Comparison of ENCODE assay signal across 24 cellular contexts in genomic region chr22:30402036-30402759, GRCh38. TPM values are rescaled to one million over a fixed set of nuclear protein-coding genes. Genes with fewer than 3 reads are reported as not detected.
DNase-seq lines count a peak whose midpoint lies in the region; FAIRE-seq and TF ChIP-seq lines count a peak whose summit lies in the region.
"Had no signal": no experiment of that assay in that cellular context is flagged by ENCODE, and none has a peak within 500 bp of the region (broad histone marks: within the 10 kb centered on the region; RNA-seq: fewer than 3 reads in every experiment).

No MANE protein-coding gene starts in this region.

- H3K4me3 Mint-ChIP-seq in nephron: peak overlapping the region in 1 of 3 experiments; percentile 22
- no peak overlapping the region for H3K4me3 Mint-ChIP-seq in activated T-helper 1 cell treated with anti-CD3 and anti-CD28 coated beads, Interleukin-12 subunit alpha, Interleukin-12 subunit beta, Interleukin-2, Interleukin-4 antibody, amounts not matched to agents 30 ng/mL and 10 ng/mL and 1 ng/mL, durations not matched to agents 14 hours and 24 hours and 36 hours
- H3K4me3 Mint-ChIP-seq: activated naive CD4-positive, alpha-beta T cell treated with anti-CD3 and anti-CD28 coated beads, Interleukin-2, amount 50 U/mL, for 24 hours had no signal

- H3K4me1 ChIP-seq in H1 (replicated peaks in 1 of 4; ENCODE audit: control insufficient read depth in 3 of 4, insufficient read depth in 4 of 4, low read length in 3 of 4): peaks cover 4 to 12% (median 10%) of the 10 kb centered on the region in 4 experiments
- no peaks in the 10 kb centered on the region for H3K4me1 ChIP-seq in ascending aorta
- peaks cover 6 to 8% of the 10 kb centered on the region in 2 donors for H3K4me1 ChIP-seq in adrenal gland (replicated peaks in 1 of 2)

- no peaks in the 10 kb centered on the region for H3K9me3 Mint-ChIP-seq in nephron
- no peaks in the 10 kb centered on the region for H3K9me3 Mint-ChIP-seq in activated T-helper 1 cell treated with anti-CD3 and anti-CD28 coated beads, Interleukin-12 subunit alpha, Interleukin-12 subunit beta, Interleukin-2, Interleukin-4 antibody, amounts not matched to agents 30 ng/mL and 10 ng/mL and 1 ng/mL, durations not matched to agents 14 hours and 24 hours and 36 hours
- H3K9me3 Mint-ChIP-seq: activated naive CD4-positive, alpha-beta T cell treated with anti-CD3 and anti-CD28 coated beads, Interleukin-2, amount 50 U/mL, for 24 hours had no signal

- intact Hi-C loops in ascending aorta (cut with DNase I): no loop called here
- intact Hi-C loops in adrenal gland (cut with DNase I): no loop called here
- intact Hi-C loops in activated T-helper 1 cell treated with anti-CD3 and anti-CD28 coated beads, Interleukin-12 subunit alpha, Interleukin-12 subunit beta, Interleukin-2, Interleukin-4 antibody, amounts not matched to agents 30 ng/mL and 10 ng/mL and 1 ng/mL, durations not matched to agents 14 hours and 24 hours and 36 hours (cut with micrococcal nuclease): no loop called here

- H2BK20ac ChIP-seq in H1 (ENCODE audit: low read length): no peak overlapping the region

- WGBS in H1 (ENCODE audit: extremely low coverage in 1 of 2, insufficient coverage in 1 of 2, insufficient read length in 1 of 2, insufficient replicate concordance in 2 of 2, low coverage in 1 of 2, low lambda C conversion rate in 2 of 2, missing lambda C conversion rate in 1 of 2), 2 experiments: 36% methylated on average over 5 of the region's 5 CpGs; no CpG with 5 or more reads in 1 of the 2 experiments
- WGBS in adrenal gland, 4 donors: 70 to 88% (median 79%) methylated on average over 5 of the region's 5 CpGs

- H2BK15ac ChIP-seq in H1 (ENCODE audit: low read length): no peak overlapping the region

- H3K14ac ChIP-seq in H1 (ENCODE audit: insufficient read length): no peak overlapping the region

- no peak overlapping the region for H2AFZ ChIP-seq in H1 (ENCODE audit: low read length)

- H3K27me3 ChIP-seq in H7 (ENCODE audit: control insufficient read depth, insufficient read depth, low read length) (peaks cover 12% of the 10 kb centered on the region), H1 (replicated peaks in 1 of 4; ENCODE audit: control insufficient read depth in 3 of 4, extremely low read depth in 1 of 4, insufficient read depth in 3 of 4, low read length in 3 of 4) (peaks cover 0 to 16% (median 7%) of the 10 kb centered on the region in 4 experiments; a peak in 4 of 7 replicates), ascending aorta (no peaks in the 10 kb centered on the region), adrenal gland (no peaks in the 10 kb centered on the region)
- H3K27me3 ChIP-seq: cardiac muscle cell, right atrium auricular region, testis had no signal

- DNase-seq in H7 (peak; percentile 73), RWPE1 (ENCODE audit: low spot score) (no peak), H1 (ENCODE audit: low read depth in 1 of 2, low spot score in 2 of 2) (no peak), ascending aorta (ENCODE audit: low spot score in 2 of 2) (no peak), adrenal gland (no peak)
- no peak for DNase-seq in activated CD8-positive, alpha-beta memory T cell treated with anti-CD3 and anti-CD28 coated beads, Interleukin-2, amount 50 U/mL, for 48 hours
- no peak for DNase-seq in activated T-helper 1 cell treated with anti-CD3 and anti-CD28 coated beads, Interleukin-12 subunit alpha, Interleukin-12 subunit beta, Interleukin-2, Interleukin-4 antibody, amounts not matched to agents 30 ng/mL and 10 ng/mL and 1 ng/mL, durations not matched to agents 14 hours and 24 hours and 36 hours (ENCODE audit: low spot score)
- DNase-seq: DMS 273 treated with DMSO at 0.1 percent for 48 hours; foreskin fibroblast; Karpas-422; NCI-H187; NCI-H524; PC-3; stimulated activated CD4-positive, alpha-beta T cell treated with anti-CD3 and anti-CD28 coated beads, Interleukin-2, amount 100 ng/mL, for 24 hours; testis had no signal

- TF ChIP-seq POLR2A in H1 (IDR thresholded peaks at IDR 0.05; ENCODE audit: control extremely low read depth in 1 of 2, low read depth in 2 of 2, low read length in 2 of 2) (no peak), adrenal gland (IDR thresholded peaks at IDR 0.05) (no peak)

- no peak overlapping the region for H4K5ac ChIP-seq in H1 (ENCODE audit: insufficient read length, low read depth, low read length)

- TF ChIP-seq EP300 in H1 (IDR thresholded peaks at IDR 0.05; ENCODE audit: borderline replicate concordance in 1 of 2, low read depth in 2 of 2, low read length in 2 of 2): no peak

- H3K27ac ChIP-seq in RWPE1 (peak overlapping the region; percentile 59), H1 (ENCODE audit: low read depth, low read length) (no peak overlapping the region; the same call in 1 of the 2 replicates), ascending aorta (no peak overlapping the region), adrenal gland (peak overlapping the region in 1 of 5 donors; percentile 21)
- H3K27ac ChIP-seq: BLaER1, cardiac muscle cell, HL-60, right atrium auricular region, testis, VCaP had no signal

- H3K4ac ChIP-seq in H1 (replicated peaks; ENCODE audit: insufficient read length, low read depth, low read length): peak overlapping the region; percentile 21

- H2BK120ac ChIP-seq in H1 (replicated peaks; ENCODE audit: low read depth, low read length): no peak overlapping the region

- no peak overlapping the region for H4K8ac ChIP-seq in H1 (ENCODE audit: extremely low read depth, insufficient read depth, low read length)

- peaks cover 4% of the 10 kb centered on the region; the same call in 1 of the 2 replicates for H3K23me2 ChIP-seq in H1 (ENCODE audit: low read depth, low read length)

- TF ChIP-seq RAD21 in H1 (IDR thresholded peaks at IDR 0.05 in 1 of 2, conservative IDR thresholded peaks at IDR 0.05 in 1 of 2; ENCODE audit: low read depth in 2 of 2, low read length in 2 of 2): no peak

- H3K27me3 Mint-ChIP-seq in nephron (ENCODE audit: low read depth): peaks cover 11% of the 10 kb centered on the region
- no peaks in the 10 kb centered on the region for H3K27me3 Mint-ChIP-seq in activated T-helper 1 cell treated with anti-CD3 and anti-CD28 coated beads, Interleukin-12 subunit alpha, Interleukin-12 subunit beta, Interleukin-2, Interleukin-4 antibody, amounts not matched to agents 30 ng/mL and 10 ng/mL and 1 ng/mL, durations not matched to agents 14 hours and 24 hours and 36 hours (ENCODE audit: insufficient read depth)
- H3K27me3 Mint-ChIP-seq: activated naive CD4-positive, alpha-beta T cell treated with anti-CD3 and anti-CD28 coated beads, Interleukin-2, amount 50 U/mL, for 24 hours had no signal

- H3K79me1 ChIP-seq in H1 (ENCODE audit: low read depth, low read length): no peaks in the 10 kb centered on the region

- H3K36me3 ChIP-seq in H7 (replicated peaks; ENCODE audit: control insufficient read depth, insufficient read depth, low read length) (peaks cover 2% of the 10 kb centered on the region), H1 (ENCODE audit: control insufficient read depth in 2 of 4, insufficient read depth in 4 of 4, low read length in 3 of 4) (no peaks in the 10 kb centered on the region), ascending aorta (no peaks in the 10 kb centered on the region), adrenal gland (replicated peaks in 1 of 2) (no peaks in the 10 kb centered on the region)
- H3K36me3 ChIP-seq: cardiac muscle cell had no signal

- no peak overlapping the region for H4K91ac ChIP-seq in H1 (replicated peaks; ENCODE audit: insufficient read length, low read length)

- H3K9me3 ChIP-seq in H1 (ENCODE audit: insufficient read depth in 2 of 2, low read depth in 1 of 2, low read length in 1 of 2): no peaks in the 10 kb centered on the region
- H3K9me3 ChIP-seq in ascending aorta: no peaks in the 10 kb centered on the region
- no peaks in the 10 kb centered on the region for H3K9me3 ChIP-seq in adrenal gland (replicated peaks in 1 of 3)
- H3K9me3 ChIP-seq: BLaER1, right atrium auricular region, testis had no signal

- no peak overlapping the region for H3K4me3 ChIP-seq in H7 (ENCODE audit: insufficient read depth, low read depth, low read length)
- H3K4me3 ChIP-seq in H1 (ENCODE audit: extremely low read depth in 1 of 4, insufficient read depth in 2 of 4, low read depth in 3 of 4, low read length in 4 of 4): 0 out of 8 replicates have a peak overlapping the region, but pooled peaks of 1 of the 4 experiments have one; percentile 5
- H3K4me3 ChIP-seq in ascending aorta: no peak overlapping the region
- H3K4me3 ChIP-seq in adrenal gland: no peak overlapping the region
- H3K4me3 ChIP-seq: BLaER1, cardiac muscle cell, right atrium auricular region, testis had no signal

- no peak overlapping the region for H2BK12ac ChIP-seq in H1 (ENCODE audit: low read depth, low read length)

- H3K23ac ChIP-seq in H1 (ENCODE audit: insufficient read length): no peak overlapping the region

- no peak overlapping the region for H3K56ac ChIP-seq in H1 (replicated peaks; ENCODE audit: insufficient read length, low read depth, low read length)

- CTCF ChIA-PET in RWPE1 (lab: Yijun Ruan, JAX): no interaction called here
- CTCF ChIA-PET in H1 (lab: Charles Lee; ENCODE audit: partially characterized antibody): interaction anchor here (0.8 to 2.8 kb wide), 5 partner anchors 9 to 114 kb away, joined by 3 to 15 read pairs (median 5); no protein-coding TSS in a partner anchor

- peaks cover 0 to 6% of the 10 kb centered on the region in 2 experiments for H4K20me1 ChIP-seq in H1 (replicated peaks in 1 of 2; ENCODE audit: control insufficient read depth in 1 of 2, insufficient read depth in 2 of 2, low read length in 2 of 2)

- no peaks in the 10 kb centered on the region for H3K79me2 ChIP-seq in H1 (ENCODE audit: control insufficient read depth in 1 of 2, insufficient read depth in 2 of 2, low read length in 2 of 2)

- H3K4me1 Mint-ChIP-seq in nephron: peaks cover 27% of the 10 kb centered on the region
- H3K4me1 Mint-ChIP-seq in activated T-helper 1 cell treated with anti-CD3 and anti-CD28 coated beads, Interleukin-12 subunit alpha, Interleukin-12 subunit beta, Interleukin-2, Interleukin-4 antibody, amounts not matched to agents 30 ng/mL and 10 ng/mL and 1 ng/mL, durations not matched to agents 14 hours and 24 hours and 36 hours (ENCODE audit: low read depth): peaks cover 25% of the 10 kb centered on the region

- TF ChIP-seq CTCF in RWPE1 (conservative IDR thresholded peaks at IDR 0.05; ENCODE audit: low read depth) (no peak), H1 (IDR thresholded peaks at IDR 0.05; ENCODE audit: control extremely low read depth in 1 of 3, insufficient read depth in 1 of 3, low read depth in 1 of 3, low read length in 3 of 3) (no peak), nephron (IDR thresholded peaks at IDR 0.05; ENCODE audit: unreplicated experiment in 3 of 3) (no peak), ascending aorta (IDR thresholded peaks at IDR 0.05) (no peak), adrenal gland (IDR thresholded peaks at IDR 0.05) (no peak)

- no peak overlapping the region for H3K18ac ChIP-seq in H1 (ENCODE audit: extremely low read depth, low read length)

- H3K27ac Mint-ChIP-seq in nephron: peak overlapping the region; percentile 46 to 77 (median 70)
- no peak overlapping the region for H3K27ac Mint-ChIP-seq in activated T-helper 1 cell treated with anti-CD3 and anti-CD28 coated beads, Interleukin-12 subunit alpha, Interleukin-12 subunit beta, Interleukin-2, Interleukin-4 antibody, amounts not matched to agents 30 ng/mL and 10 ng/mL and 1 ng/mL, durations not matched to agents 14 hours and 24 hours and 36 hours

- H3K36me3 Mint-ChIP-seq in nephron (ENCODE audit: low read depth): peaks cover 4% of the 10 kb centered on the region
- H3K36me3 Mint-ChIP-seq in activated T-helper 1 cell treated with anti-CD3 and anti-CD28 coated beads, Interleukin-12 subunit alpha, Interleukin-12 subunit beta, Interleukin-2, Interleukin-4 antibody, amounts not matched to agents 30 ng/mL and 10 ng/mL and 1 ng/mL, durations not matched to agents 14 hours and 24 hours and 36 hours (ENCODE audit: low read depth): peaks cover 26% of the 10 kb centered on the region

- H3K4me2 ChIP-seq in H1 (ENCODE audit: insufficient read depth in 1 of 2, low read depth in 2 of 2, low read length in 2 of 2): peak overlapping the region; percentile 30 to 54
- H3K4me2 ChIP-seq: BLaER1 had no signal

- POLR2A ChIA-PET in RWPE1 (lab: Yijun Ruan, JAX; ENCODE audit: low non-redundant PET): no interaction called here
- POLR2A ChIA-PET in H1 (lab: Charles Lee; ENCODE audit: partially characterized antibody): interaction anchor here (0.8 to 1.5 kb wide), 7 partner anchors 8 to 46 kb away, joined by 3 to 16 read pairs (median 3); partner anchors contain the start of gene MTFP1

- H3K9ac ChIP-seq in H1 (replicated peaks in 1 of 4; ENCODE audit: extremely low read depth in 1 of 4, low read depth in 3 of 4, low read length in 3 of 4): no peak overlapping the region
- H3K9ac ChIP-seq: BLaER1 had no signal

- FAIRE-seq in H1 (lab: Jason Lieb, UNC): no peak
- FAIRE-seq: endometrium, GM19239 had no signal

- H2BK5ac ChIP-seq in H1 (ENCODE audit: low read depth, low read length): no peak overlapping the region

- H2AK5ac ChIP-seq in H1 (ENCODE audit: low read depth, low read length): no peak overlapping the region

RNA-seq across cellular contexts. Expression of gene SEC14L2, which starts 5.4 kb away (rescaled TPM):
- 1.7 and 4.2 TPM in 2 replicates for total RNA-seq in H7 (2014; rRNA removed; shearing (Covaris generic))
- 2.8 and 4.3 TPM in 2 replicates for total RNA-seq in H1 (2021; fragmentation: NEBNext Ultra II Directional; extraction: Animal tissue kit (Norgen Biotek cat#: 25700))
- polyA plus RNA-seq in H1 (2011; rRNA removed): 1.8 and 3.2 TPM in 2 replicates
- 5.0 TPM for polyA plus RNA-seq in H1 (2011; cell fraction: cytosol; rRNA removed)
- polyA plus RNA-seq in H1 (2011; cell fraction: nucleus; rRNA removed): 5.8 TPM
- 3.5 to 5.3 TPM (median 4.0 TPM) in 4 replicates for polyA plus RNA-seq in H1 (2012, experiment 1 of 2)
- 3.0 TPM for polyA plus RNA-seq in H1 (2012, experiment 2 of 2)
- 2.1 TPM for polyA plus RNA-seq in H1 (2013, experiment 1 of 2)
- polyA plus RNA-seq in H1 (2013, experiment 2 of 2): 2.0 TPM
- 11.1 and 62.7 TPM in 2 replicates for polyA minus RNA-seq in H1 (2011; rRNA and poly(A)+ RNA removed)
- 3.9 TPM for polyA minus RNA-seq in H1 (2011; cell fraction: cytosol; rRNA and poly(A)+ RNA removed)
- 15.3 TPM for polyA minus RNA-seq in H1 (2011; cell fraction: nucleus; rRNA and poly(A)+ RNA removed)
- 3.0 TPM for total RNA-seq in ascending aorta
- total RNA-seq in adrenal gland: 1 to 10 TPM; 2.3 to 7.7 (median 5.0) TPM
- 1 to 10 TPM in 2 of 3 donors, under 1 TPM in 1; 0.99 to 3.1 (median 2.1) TPM for polyA plus RNA-seq in adrenal gland
- total RNA-seq in activated T-helper 1 cell treated with anti-CD3 and anti-CD28 coated beads, Interleukin-12 subunit alpha, Interleukin-12 subunit beta, Interleukin-2, Interleukin-4 antibody, amounts not matched to agents 30 ng/mL and 10 ng/mL and 1 ng/mL, durations not matched to agents 14 hours and 24 hours and 36 hours: 25.6 and 27.0 TPM in 2 replicates

RNA-seq across cellular contexts. Expression of gene RNF215, which starts 15.0 kb away (rescaled TPM):
- total RNA-seq in H7 (2014; rRNA removed; shearing (Covaris generic)): 24.7 and 26.6 TPM in 2 replicates
- total RNA-seq in H1 (2021; fragmentation: NEBNext Ultra II Directional; extraction: Animal tissue kit (Norgen Biotek cat#: 25700)): 15.3 and 19.0 TPM in 2 replicates
- polyA plus RNA-seq in H1 (2011; rRNA removed): 13.1 and 16.4 TPM in 2 replicates
- polyA plus RNA-seq in H1 (2011; cell fraction: cytosol; rRNA removed): 16.2 TPM
- 46.1 TPM for polyA plus RNA-seq in H1 (2011; cell fraction: nucleus; rRNA removed)
- polyA plus RNA-seq in H1 (2012, experiment 1 of 2): 8.4 to 15.1 TPM (median 13.4 TPM) in 4 replicates
- polyA plus RNA-seq in H1 (2012, experiment 2 of 2): 8.7 TPM
- 7.8 TPM for polyA plus RNA-seq in H1 (2013, experiment 1 of 2)
- 6.5 TPM for polyA plus RNA-seq in H1 (2013, experiment 2 of 2)
- 9.0 and 11.8 TPM in 2 replicates for polyA minus RNA-seq in H1 (2011; rRNA and poly(A)+ RNA removed)
- 8.1 TPM for polyA minus RNA-seq in H1 (2011; cell fraction: cytosol; rRNA and poly(A)+ RNA removed)
- 17.5 TPM for polyA minus RNA-seq in H1 (2011; cell fraction: nucleus; rRNA and poly(A)+ RNA removed)
- total RNA-seq in ascending aorta: 6.7 TPM
- total RNA-seq in adrenal gland: 10 to 100 TPM in 5 of 8 donors, 1 to 10 TPM in 3; 8.8 to 20.1 (median 12.1) TPM
- polyA plus RNA-seq in adrenal gland: 10 to 100 TPM in 2 of 3 donors, 1 to 10 TPM in 1; 2.0 to 17.4 (median 17.1) TPM
- total RNA-seq in activated T-helper 1 cell treated with anti-CD3 and anti-CD28 coated beads, Interleukin-12 subunit alpha, Interleukin-12 subunit beta, Interleukin-2, Interleukin-4 antibody, amounts not matched to agents 30 ng/mL and 10 ng/mL and 1 ng/mL, durations not matched to agents 14 hours and 24 hours and 36 hours: 10.3 and 13.2 TPM in 2 replicates

RNA-seq across cellular contexts. Expression of gene MTFP1, which starts 23.4 kb away (rescaled TPM):
- 96.3 and 117 TPM in 2 replicates for total RNA-seq in H7 (2014; rRNA removed; shearing (Covaris generic))
- total RNA-seq in H1 (2021; fragmentation: NEBNext Ultra II Directional; extraction: Animal tissue kit (Norgen Biotek cat#: 25700)): 59.8 and 66.4 TPM in 2 replicates
- polyA plus RNA-seq in H1 (2011; rRNA removed) (98.8 and 120 TPM in 2 replicates), adrenal gland (10 to 100 TPM; 13.7 to 19.7 (median 16.3) TPM)
- polyA plus RNA-seq in H1 (2011; cell fraction: cytosol; rRNA removed): 87.9 TPM
- 82.2 TPM for polyA plus RNA-seq in H1 (2011; cell fraction: nucleus; rRNA removed)
- 58.5 to 81.6 TPM (median 76.1 TPM) in 4 replicates for polyA plus RNA-seq in H1 (2012, experiment 1 of 2)
- polyA plus RNA-seq in H1 (2012, experiment 2 of 2): 79.5 TPM
- 29.1 TPM for polyA plus RNA-seq in H1 (2013, experiment 1 of 2)
- 31.5 TPM for polyA plus RNA-seq in H1 (2013, experiment 2 of 2)
- 28.3 and 33.8 TPM in 2 replicates for polyA minus RNA-seq in H1 (2011; rRNA and poly(A)+ RNA removed)
- polyA minus RNA-seq in H1 (2011; cell fraction: cytosol; rRNA and poly(A)+ RNA removed): 26.5 TPM
- 26.3 TPM for polyA minus RNA-seq in H1 (2011; cell fraction: nucleus; rRNA and poly(A)+ RNA removed)
- total RNA-seq in ascending aorta (4.5 TPM), adrenal gland (10 to 100 TPM; 10.4 to 36.3 (median 12.9) TPM)
- total RNA-seq in activated T-helper 1 cell treated with anti-CD3 and anti-CD28 coated beads, Interleukin-12 subunit alpha, Interleukin-12 subunit beta, Interleukin-2, Interleukin-4 antibody, amounts not matched to agents 30 ng/mL and 10 ng/mL and 1 ng/mL, durations not matched to agents 14 hours and 24 hours and 36 hours: 72.0 and 72.9 TPM in 2 replicates

RNA-seq across cellular contexts. Expression of gene CCDC157, which starts 45.4 kb away (rescaled TPM):
- total RNA-seq in H7 (2014; rRNA removed; shearing (Covaris generic)): 4.7 and 6.1 TPM in 2 replicates
- total RNA-seq in H1 (2021; fragmentation: NEBNext Ultra II Directional; extraction: Animal tissue kit (Norgen Biotek cat#: 25700)): 4.1 and 4.8 TPM in 2 replicates
- polyA plus RNA-seq in H1 (2011; rRNA removed) (8.4 and 9.4 TPM in 2 replicates), adrenal gland (1 to 10 TPM in 2 of 3 donors, under 1 TPM in 1; 0.75 to 5.3 (median 3.7) TPM)
- polyA plus RNA-seq in H1 (2011; cell fraction: cytosol; rRNA removed): 8.7 TPM
- polyA plus RNA-seq in H1 (2011; cell fraction: nucleus; rRNA removed): 11.9 TPM
- polyA plus RNA-seq in H1 (2012, experiment 1 of 2): 3.5 to 5.0 TPM (median 4.4 TPM) in 4 replicates
- polyA plus RNA-seq in H1 (2012, experiment 2 of 2): 5.9 TPM
- 3.2 TPM for polyA plus RNA-seq in H1 (2013, experiment 1 of 2)
- 3.0 TPM for polyA plus RNA-seq in H1 (2013, experiment 2 of 2)
- 3.9 and 4.7 TPM in 2 replicates for polyA minus RNA-seq in H1 (2011; rRNA and poly(A)+ RNA removed)
- 1.5 TPM for polyA minus RNA-seq in H1 (2011; cell fraction: cytosol; rRNA and poly(A)+ RNA removed)
- 8.8 TPM for polyA minus RNA-seq in H1 (2011; cell fraction: nucleus; rRNA and poly(A)+ RNA removed)
- total RNA-seq in ascending aorta (7.0 TPM), adrenal gland (1 to 10 TPM in 7 of 8 donors, under 1 TPM in 1; 0.48 to 9.9 (median 2.8) TPM)
- 2.4 and 3.0 TPM in 2 replicates for total RNA-seq in activated T-helper 1 cell treated with anti-CD3 and anti-CD28 coated beads, Interleukin-12 subunit alpha, Interleukin-12 subunit beta, Interleukin-2, Interleukin-4 antibody, amounts not matched to agents 30 ng/mL and 10 ng/mL and 1 ng/mL, durations not matched to agents 14 hours and 24 hours and 36 hours

RNA-seq across cellular contexts. Expression of gene SF3A1, which starts 45.5 kb away (rescaled TPM):
- total RNA-seq in H7 (2014; rRNA removed; shearing (Covaris generic)): 70.1 and 97.1 TPM in 2 replicates
- total RNA-seq in H1 (2021; fragmentation: NEBNext Ultra II Directional; extraction: Animal tissue kit (Norgen Biotek cat#: 25700)): 275 and 285 TPM in 2 replicates
- 27.8 and 83.8 TPM in 2 replicates for polyA plus RNA-seq in H1 (2011; rRNA removed)
- polyA plus RNA-seq in H1 (2011; cell fraction: cytosol; rRNA removed): 30.9 TPM
- 130 TPM for polyA plus RNA-seq in H1 (2011; cell fraction: nucleus; rRNA removed)
- 119 to 215 TPM (median 197 TPM) in 4 replicates for polyA plus RNA-seq in H1 (2012, experiment 1 of 2)
- polyA plus RNA-seq in H1 (2012, experiment 2 of 2): 69.1 TPM
- polyA plus RNA-seq in H1 (2013, experiment 1 of 2): 170 TPM
- polyA plus RNA-seq in H1 (2013, experiment 2 of 2): 166 TPM
- 101 and 106 TPM in 2 replicates for polyA minus RNA-seq in H1 (2011; rRNA and poly(A)+ RNA removed)
- polyA minus RNA-seq in H1 (2011; cell fraction: cytosol; rRNA and poly(A)+ RNA removed): 202 TPM
- polyA minus RNA-seq in H1 (2011; cell fraction: nucleus; rRNA and poly(A)+ RNA removed): 134 TPM
- 92.9 TPM for total RNA-seq in ascending aorta
- 100 to 1,000 TPM in 6 of 8 donors, 10 to 100 TPM in 2; 38.0 to 212 (median 157) TPM for total RNA-seq in adrenal gland
- polyA plus RNA-seq in adrenal gland: 10 to 100 TPM; 15.7 to 69.6 (median 24.1) TPM
- total RNA-seq in activated T-helper 1 cell treated with anti-CD3 and anti-CD28 coated beads, Interleukin-12 subunit alpha, Interleukin-12 subunit beta, Interleukin-2, Interleukin-4 antibody, amounts not matched to agents 30 ng/mL and 10 ng/mL and 1 ng/mL, durations not matched to agents 14 hours and 24 hours and 36 hours: 308 and 310 TPM in 2 replicates
